ENCODE assay signal across 8 cellular contexts in genomic region chr16:27972500-27972899, GRCh38.
DNase-seq lines count a peak whose midpoint lies in the region; ATAC-seq and TF ChIP-seq lines count a peak whose summit lies in the region.

No MANE protein-coding gene starts in this region.

- H3K4me3 Mint-ChIP-seq in activated naive CD8-positive, alpha-beta T cell treated with anti-CD3 and anti-CD28 coated beads, Interleukin-2, amount 50 U/mL, for 24 hours: no peak overlapping the region

- no peaks in the 10 kb centered on the region for H3F3A ChIP-seq in PC-3 (ENCODE audit: low read length, unreplicated experiment)

- no peaks in the 10 kb centered on the region for H3K36me3 ChIP-seq in HEK293 (ENCODE audit: control insufficient read depth in 2 of 2, insufficient read depth in 1 of 2, low read length in 2 of 2)
- no peaks in the 10 kb centered on the region for H3K36me3 ChIP-seq in PC-3 (ENCODE audit: low read depth, low read length)

- H3K9me3 Mint-ChIP-seq in activated naive CD8-positive, alpha-beta T cell treated with anti-CD3 and anti-CD28 coated beads, Interleukin-2, amount 50 U/mL, for 24 hours: no peaks in the 10 kb centered on the region

- DNase-seq in Caki2 (ENCODE audit: low read depth) (peak; percentile 54), PC-3 (peak; percentile 56), iPS DF 4.7 (ENCODE audit: extremely low read depth, low spot score) (peak; percentile 33), hippocampal formation (lab: John Stamatoyannopoulos, UW) (no peak)
- DNase-seq in activated naive CD8-positive, alpha-beta T cell treated with anti-CD3 and anti-CD28 coated beads, Interleukin-2, amount 50 U/mL, for 24 hours: peak; percentile 42
- DNase-seq in stimulated activated CD4-positive, alpha-beta T cell treated with anti-CD3 and anti-CD28 coated beads, Interleukin-4, amount 100 ng/mL, for 24 hours: peak; percentile 46

- H3K9me3 ChIP-seq in HEK293 (ENCODE audit: control insufficient read depth, insufficient read depth, low read depth, low read length) (no peaks in the 10 kb centered on the region), PC-3 (ENCODE audit: low read length) (no peaks in the 10 kb centered on the region)

- no peaks in the 10 kb centered on the region for H3K27me3 ChIP-seq in PC-3 (ENCODE audit: low read length)

- H3K9me2 ChIP-seq in PC-3 (replicated peaks; ENCODE audit: low read length): no peaks in the 10 kb centered on the region

- intact Hi-C loops in PC-3 (cut with micrococcal nuclease): loop anchor here (1.0 kb wide), 1 partner anchor 98 kb away; no protein-coding TSS in a partner anchor

- no peak overlapping the region for H2AFZ ChIP-seq in PC-3 (ENCODE audit: low read length)

- TF ChIP-seq CTCF in HEK293 (tag by site-specific recombination; IDR thresholded peaks at IDR 0.05) (no peak; the same call in 1 of the 2 replicates), PC-3 (conservative IDR thresholded peaks at IDR 0.05; ENCODE audit: low read depth, low read length) (peak; percentile 68)

- CTCF ChIA-PET in HEK293 (lab: Yijun Ruan, JAX) (interaction anchor here (0.6 to 5.3 kb wide), 18 partner anchors 10 to 669 kb away, joined by 3 to 75 read pairs (median 4); no protein-coding TSS in a partner anchor), PC-3 (lab: Charles Lee) (interaction anchor here (0.6 to 1.0 kb wide), 5 partner anchors 22 to 249 kb away, joined by 3 to 19 read pairs (median 3); no protein-coding TSS in a partner anchor)

- peak; percentile 67 for ATAC-seq in PC-3
- peak; percentile 57 for ATAC-seq in activated naive CD8-positive, alpha-beta T cell treated with anti-CD3 and anti-CD28 coated beads, Interleukin-2, amount 50 U/mL, for 24 hours
- ATAC-seq in GM19035 (IDR thresholded peaks at IDR 0.05; ENCODE audit: unreplicated experiment): no peak

- H3K4me1 ChIP-seq in HEK293 (ENCODE audit: control insufficient read depth, insufficient read depth, low read length): no peaks in the 10 kb centered on the region
- H3K4me1 ChIP-seq in PC-3 (ENCODE audit: insufficient read depth, low read length): no peaks in the 10 kb centered on the region

- H3K27ac ChIP-seq in HEK293 (ENCODE audit: extremely low read depth, low read depth, low read length) (no peak overlapping the region), PC-3 (ENCODE audit: low read length) (no peak overlapping the region)

- H3K9ac ChIP-seq in PC-3 (ENCODE audit: low read length): no peak overlapping the region

- POLR2A ChIA-PET in HEK293 (lab: Yijun Ruan, JAX): no interaction called here
- POLR2A ChIA-PET in PC-3 (lab: Charles Lee; ENCODE audit: unreplicated experiment): no interaction called here

- BruUV-seq in PC-3 (replicated peaks; lab: Mats Ljungman, UMichigan): no TSS peak

- no peaks in the 10 kb centered on the region for H3K79me2 ChIP-seq in PC-3 (ENCODE audit: low read length)

- H3K4me3 ChIP-seq in HEK293 (ENCODE audit: low read depth, low read length) (no peak overlapping the region), PC-3 (ENCODE audit: low read length) (no peak overlapping the region)

- H3K4me2 ChIP-seq in PC-3 (ENCODE audit: low read length): no peak overlapping the region

- H4K20me1 ChIP-seq in PC-3 (ENCODE audit: low read length): no peaks in the 10 kb centered on the region

- H3K36me3 Mint-ChIP-seq in activated naive CD8-positive, alpha-beta T cell treated with anti-CD3 and anti-CD28 coated beads, Interleukin-2, amount 50 U/mL, for 24 hours (ENCODE audit: low read depth): no peaks in the 10 kb centered on the region

- H3K27me3 Mint-ChIP-seq in activated naive CD8-positive, alpha-beta T cell treated with anti-CD3 and anti-CD28 coated beads, Interleukin-2, amount 50 U/mL, for 24 hours: peaks cover 17% of the 10 kb centered on the region

- no peak overlapping the region for H3K27ac Mint-ChIP-seq in activated naive CD8-positive, alpha-beta T cell treated with anti-CD3 and anti-CD28 coated beads, Interleukin-2, amount 50 U/mL, for 24 hours

- in situ Hi-C loops in Caki2 (cut with HindIII; ENCODE audit: low pct_unique_long_range_greater_than_20kb, low sequenced_read_pairs): no loop called here

- H3K4me1 Mint-ChIP-seq in activated naive CD8-positive, alpha-beta T cell treated with anti-CD3 and anti-CD28 coated beads, Interleukin-2, amount 50 U/mL, for 24 hours: peaks cover 5% of the 10 kb centered on the region

TF ChIP-seq in HEK293, 187 proteins besides CTCF, POLR2A, EP300 and RAD21 (continues in another document):
- TF ChIP-seq ZBTB17 (tag by site-specific recombination; IDR thresholded peaks at IDR 0.05) (0 out of 2 replicates have a peak, but pooled peaks have one; percentile 17), ZBTB8A (tag by site-specific recombination; IDR thresholded peaks at IDR 0.05) (no peak), ZSCAN5A (tag by site-specific recombination; IDR thresholded peaks at IDR 0.05) (no peak), ZNF701 (tag by site-specific recombination; IDR thresholded peaks at IDR 0.05) (no peak), PATZ1 (tag by site-specific recombination; IDR thresholded peaks at IDR 0.05) (no peak), ZSCAN23 (tag by site-specific recombination; IDR thresholded peaks at IDR 0.05) (no peak), ZNF654 (tag by site-specific recombination; IDR thresholded peaks at IDR 0.05; ENCODE audit: low read depth) (peak; percentile 86), SP3 (tag by site-specific recombination; IDR thresholded peaks at IDR 0.05) (peak; percentile 34; the same call in 1 of the 2 replicates), ZNF629 (tag by site-specific recombination; IDR thresholded peaks at IDR 0.05) (0 out of 2 replicates have a peak, but pooled peaks have one; percentile 19), ZNF266 (tag by site-specific recombination; IDR thresholded peaks at IDR 0.05; ENCODE audit: low read depth) (no peak), TSHZ1 (tag by site-specific recombination; IDR thresholded peaks at IDR 0.05; ENCODE audit: borderline replicate concordance) (no peak), ZNF239 (tag by site-specific recombination; IDR thresholded peaks at IDR 0.05) (no peak), ZNF624 (tag by site-specific recombination; IDR thresholded peaks at IDR 0.05) (no peak), OSR2 (tag by site-specific recombination; IDR thresholded peaks at IDR 0.05) (no peak), ZFP3 (tag by site-specific recombination; IDR thresholded peaks at IDR 0.05; ENCODE audit: low read depth) (no peak), ZNF660 (tag by site-specific recombination; IDR thresholded peaks at IDR 0.05) (peak; percentile 76), ZNF274 (IDR thresholded peaks at IDR 0.05; ENCODE audit: low read length) (no peak), ZNF274 (tag by site-specific recombination; IDR thresholded peaks at IDR 0.05; ENCODE audit: borderline replicate concordance) (no peak), ZNF777 (tag by site-specific recombination; IDR thresholded peaks at IDR 0.05; ENCODE audit: borderline replicate concordance) (no peak), SP2 (tag by site-specific recombination; IDR thresholded peaks at IDR 0.05) (no peak)

Comparison
In these comparisons a context has a peak if more than half of its experiments do, and no peak if none do; other contexts are left out.
1. DNase-seq: peak in Caki2 (single experiment), PC-3 (single experiment), activated naive CD8-positive, alpha-beta T cell treated with anti-CD3 and anti-CD28 coated beads, Interleukin-2, amount 50 U/mL, for 24 hours (single experiment), iPS DF 4.7 (single experiment) and stimulated activated CD4-positive, alpha-beta T cell treated with anti-CD3 and anti-CD28 coated beads, Interleukin-4, amount 100 ng/mL, for 24 hours (single experiment); none in hippocampal formation (0 of 2).